In genomic region chr16:12416136-12416787, GRCh38 we compare ENCODE assay signal across 20 cellular contexts.
DNase-seq lines count a peak whose midpoint lies in the region; ATAC-seq and TF ChIP-seq lines count a peak whose summit lies in the region.
"Had no signal": no experiment of that assay in that cellular context is flagged by ENCODE, and none has a peak within 500 bp of the region (broad histone marks: within the 10 kb centered on the region; RNA-seq: fewer than 3 reads in every experiment).

No MANE protein-coding gene starts in this region.

- TF ChIP-seq CTCF in astrocyte of the spinal cord (IDR thresholded peaks at IDR 0.05; ENCODE audit: low read depth, low read length): no peak

- no peak overlapping the region for H3K23ac ChIP-seq in trophoblast cell (ENCODE audit: low read length)

- no peak overlapping the region for H4K91ac ChIP-seq in trophoblast cell (ENCODE audit: low read depth, low read length)

- H4K8ac ChIP-seq in trophoblast cell (ENCODE audit: low read depth, low read length): no peak overlapping the region

- H3K4me2 ChIP-seq in trophoblast cell (ENCODE audit: low read length): no peak overlapping the region
- H3K4me2 ChIP-seq: KMS-11 had no signal

- H3K4me3 ChIP-seq in astrocyte of the spinal cord (ENCODE audit: low read depth, low read length) (no peak overlapping the region), trophoblast cell (ENCODE audit: low read depth, low read length) (no peak overlapping the region)

- H3K18ac ChIP-seq in trophoblast cell (ENCODE audit: low read length): no peak overlapping the region

- H3K27ac ChIP-seq in trophoblast cell (ENCODE audit: low read depth, low read length): no peak overlapping the region
- H3K27ac ChIP-seq: KMS-11 had no signal

- no peak overlapping the region for H4K12ac ChIP-seq in trophoblast cell (ENCODE audit: low read depth, low read length)

- H3K9ac ChIP-seq in trophoblast cell (ENCODE audit: low read length): no peak overlapping the region
- H3K9ac ChIP-seq: KMS-11 had no signal

- no peaks in the 10 kb centered on the region for H3K79me1 ChIP-seq in trophoblast cell (ENCODE audit: low read length)

- H2BK120ac ChIP-seq in trophoblast cell (ENCODE audit: insufficient read depth, low read length, poor library complexity): no peak overlapping the region

- H3K36me3 ChIP-seq in trophoblast cell (ENCODE audit: control insufficient read depth in 1 of 2, insufficient read depth in 2 of 2, low read length in 2 of 2): no peaks in the 10 kb centered on the region

- in situ Hi-C loops in astrocyte of the spinal cord (cut with HindIII; ENCODE audit: low sequenced_read_pairs): no loop called here

- H3K14ac ChIP-seq in trophoblast cell (ENCODE audit: low read length): no peak overlapping the region

- H3K4me1 ChIP-seq in trophoblast cell (ENCODE audit: control insufficient read depth in 1 of 2, insufficient read depth in 2 of 2, low read length in 2 of 2): peaks cover 2 to 7% of the 10 kb centered on the region in 2 experiments

- H2BK12ac ChIP-seq in trophoblast cell (ENCODE audit: low read length): no peak overlapping the region

- no peak overlapping the region for H2BK5ac ChIP-seq in trophoblast cell (ENCODE audit: low read depth, low read length, poor library complexity)

- no peak for ATAC-seq in GM21717 (IDR thresholded peaks at IDR 0.05; ENCODE audit: unreplicated experiment)
- no peak for ATAC-seq in GM18909 (IDR thresholded peaks at IDR 0.05; ENCODE audit: poor library complexity, unreplicated experiment)
- ATAC-seq in GM18502 (IDR thresholded peaks at IDR 0.05; ENCODE audit: poor library complexity, unreplicated experiment): no peak
- ATAC-seq: Panc1 had no signal

- no peak overlapping the region for H3K4ac ChIP-seq in trophoblast cell (ENCODE audit: low read depth, low read length)

- no peak overlapping the region for H2AFZ ChIP-seq in trophoblast cell (ENCODE audit: insufficient read depth, low read length, poor library complexity)

- no peaks in the 10 kb centered on the region for H3K79me2 ChIP-seq in trophoblast cell (ENCODE audit: control insufficient read depth, insufficient read depth, low read length, poor library complexity)

- no peak overlapping the region for H2AK5ac ChIP-seq in trophoblast cell (ENCODE audit: low read length)

- H3K9me3 ChIP-seq in trophoblast cell (ENCODE audit: insufficient read depth, low read depth, low read length): no peaks in the 10 kb centered on the region

- H3K27me3 ChIP-seq in trophoblast cell (ENCODE audit: insufficient read depth, low read length): no peaks in the 10 kb centered on the region

- WGBS in trophoblast cell (ENCODE audit: extremely low coverage, insufficient coverage, insufficient read length): no CpG with 5 or more reads among the region's 12 CpGs

- DNase-seq in ELR (ENCODE audit: low read depth): peak; percentile 3
- peak; percentile 70 for DNase-seq in NOMO-1 treated with dmso at 0.1 percent for 144 hours (lab: John Stamatoyannopoulos, UW; ENCODE audit: unreplicated experiment)
- peak; percentile 43 for DNase-seq in astrocyte of the spinal cord (ENCODE audit: low read depth, low spot score)
- peak; percentile 9 to 12 for DNase-seq in trophoblast cell
- no peak for DNase-seq in iPS-NIHi11 (ENCODE audit: low spot score)
- DNase-seq: C1 segment of cervical spinal cord, COR-L47, DMS 273 treated with DMSO at 0.1 percent for 48 hours, DND-41, GOT3, NCI-H1092 treated with DMSO at 0.1 percent for 48 hours, NCI-H1694 treated with DMSO at 0.1 percent for 48 hours, NCI-H2227 treated with DMSO at 0.1 percent for 48 hours, NCI-H524, NCI-H82 had no signal
